13 cellular contexts compared by ENCODE assay signal in the genomic region with DNA sequence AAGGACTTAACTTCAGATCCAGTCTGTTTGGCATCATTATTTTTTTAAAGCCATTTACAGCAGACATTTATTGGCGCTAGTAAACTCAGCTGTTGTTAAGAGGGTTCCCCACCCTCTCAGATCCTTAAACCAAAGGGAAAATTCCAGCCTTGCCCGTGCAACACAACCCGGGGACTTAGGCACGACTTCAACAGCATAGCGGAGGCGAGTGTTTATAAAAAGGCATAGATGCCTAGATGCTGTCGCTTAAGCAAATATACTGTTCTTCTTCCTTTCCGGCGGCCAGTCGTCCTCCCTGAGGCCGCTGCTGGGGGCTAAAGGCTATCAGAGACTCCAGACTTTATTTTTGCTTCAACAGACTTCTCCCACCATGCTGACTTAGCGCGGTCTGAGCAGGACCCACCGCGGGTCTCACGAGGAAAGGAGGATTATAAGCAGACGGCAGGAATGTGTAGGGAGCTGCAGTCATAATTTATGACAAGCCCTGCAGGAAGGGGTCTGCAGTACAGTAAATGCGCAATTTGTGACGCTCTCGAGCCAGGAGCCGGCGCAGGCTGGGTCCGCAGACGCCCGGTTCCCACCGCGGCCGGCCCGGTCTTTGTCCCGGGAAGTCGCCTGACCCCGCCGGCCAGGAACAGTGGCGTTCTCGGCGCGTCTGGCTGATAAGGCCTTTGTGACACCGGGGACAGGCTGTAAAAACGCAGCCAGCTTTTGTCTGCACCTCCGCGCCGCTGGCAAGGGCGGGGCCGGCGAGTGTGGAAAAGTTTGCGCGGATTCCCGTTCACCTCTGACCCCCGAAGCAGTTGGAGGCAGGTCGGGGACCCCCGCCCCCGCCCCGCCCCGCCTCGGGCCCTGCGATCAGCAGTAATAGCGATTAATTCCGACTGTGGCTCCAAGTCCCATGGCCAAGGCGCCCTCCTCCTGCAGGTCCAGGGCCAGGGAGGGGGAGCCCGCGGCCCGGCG.
DNase-seq lines count a peak whose midpoint lies in the region; ATAC-seq, FAIRE-seq and TF ChIP-seq lines count a peak whose summit lies in the region.
"Had no signal": no experiment of that assay in that cellular context is flagged by ENCODE, and none has a peak within 500 bp of the region (broad histone marks: within the 10 kb centered on the region; RNA-seq: fewer than 3 reads in every experiment).

No MANE protein-coding gene starts in this region.

- peak overlapping the region; percentile 83 for H3K27ac Mint-ChIP-seq in neural progenitor cell
- H3K27ac Mint-ChIP-seq: activated CD4-positive, alpha-beta T cell treated with anti-CD3 and anti-CD28 coated beads, Interleukin-2, amount 10 ng/mL, durations not matched to agents 24 days and 14 days had no signal

- H3K4me1 Mint-ChIP-seq in neural progenitor cell = peaks cover 45% of the 10 kb centered on the region
- H3K4me1 Mint-ChIP-seq: activated CD4-positive, alpha-beta T cell treated with anti-CD3 and anti-CD28 coated beads, Interleukin-2, amount 10 ng/mL, durations not matched to agents 24 days and 14 days had no signal

- peaks cover 24% of the 10 kb centered on the region for H3K27me3 Mint-ChIP-seq in neural progenitor cell (ENCODE audit: insufficient read depth, low read depth)

- H4K20me1 ChIP-seq in BLaER1 treated with 17β-estradiol and CSF1 and Interleukin-3, amounts not matched to agents 10 nM and 100 nM = peaks cover 0 to 85% (median 63%) of the 10 kb centered on the region in 11 experiments; a peak in 17 of 22 replicates
- H4K20me1 ChIP-seq in neural progenitor cell (ENCODE audit: low read depth) = peaks cover 27% of the 10 kb centered on the region

- TF ChIP-seq CTCF in neural progenitor cell (IDR thresholded peaks at IDR 0.05) = no peak

- H3K9me3 ChIP-seq in BLaER1 treated with 17β-estradiol and CSF1 and Interleukin-3, amounts not matched to agents 10 nM and 100 nM (replicated peaks in 1 of 11) = no peaks in the 10 kb centered on the region
- H3K9me3 ChIP-seq in right cardiac atrium (ENCODE audit: control insufficient read depth, low read length) = no peaks in the 10 kb centered on the region
- no peaks in the 10 kb centered on the region for H3K9me3 ChIP-seq in neural progenitor cell (ENCODE audit: low read depth)
- H3K9me3 ChIP-seq: spleen had no signal

- peaks cover 15 to 53% (median 44%) of the 10 kb centered on the region in 10 experiments; a peak in 18 of 20 replicates for H3K4me1 ChIP-seq in BLaER1 treated with 17β-estradiol and CSF1 and Interleukin-3, amounts not matched to agents 10 nM and 100 nM
- H3K4me1 ChIP-seq in right cardiac atrium (ENCODE audit: control insufficient read depth, insufficient read depth, low read length) = no peaks in the 10 kb centered on the region
- peaks cover 25% of the 10 kb centered on the region for H3K4me1 ChIP-seq in neural progenitor cell

- no peaks in the 10 kb centered on the region for H3K36me3 Mint-ChIP-seq in neural progenitor cell

- H3F3A ChIP-seq in neural progenitor cell (ENCODE audit: low read depth) = peaks cover 8% of the 10 kb centered on the region

- DNase-seq in right cardiac atrium (peak; percentile 71 to 84 (median 82)), neural progenitor cell (ENCODE audit: low spot score) (peak; percentile 87), NCI-H2081 (lab: John Stamatoyannopoulos, UW) (no peak), NCI-H2029 (lab: John Stamatoyannopoulos, UW) (no peak)
- DNase-seq in activated naive CD4-positive, alpha-beta T cell treated with anti-CD3 and anti-CD28 coated beads, Interleukin-2, amount 50 U/mL, for 16 hours = no peak
- DNase-seq: activated CD4-positive, alpha-beta T cell treated with anti-CD3 and anti-CD28 coated beads, Interleukin-2, amount 10 ng/mL, durations not matched to agents 24 days and 14 days; activated naive CD4-positive, alpha-beta T cell treated with Interleukin-2 at 50 U/mL for 16 hours; SIG-M5; spleen had no signal

- peak overlapping the region in 9 of 10 experiments; percentile 28 to 62 (median 48); a peak in 16 of 20 replicates for H3K4me3 ChIP-seq in BLaER1 treated with 17β-estradiol and CSF1 and Interleukin-3, amounts not matched to agents 10 nM and 100 nM
- H3K4me3 ChIP-seq in right cardiac atrium (ENCODE audit: low read length) (peak overlapping the region; percentile 61), neural progenitor cell (peak overlapping the region; percentile 38)

- H3K9me3 Mint-ChIP-seq in neural progenitor cell = no peaks in the 10 kb centered on the region
- H3K9me3 Mint-ChIP-seq: activated CD4-positive, alpha-beta T cell treated with anti-CD3 and anti-CD28 coated beads, Interleukin-2, amount 10 ng/mL, durations not matched to agents 24 days and 14 days had no signal

- H3K9ac ChIP-seq in BLaER1 treated with 17β-estradiol and CSF1 and Interleukin-3, amounts not matched to agents 10 nM and 100 nM = peak overlapping the region in 3 of 11 experiments; percentile 27 to 46 (median 33); a peak in 3 of 22 replicates
- H3K9ac ChIP-seq in neural progenitor cell = no peak overlapping the region

- H3K36me3 ChIP-seq in BLaER1 treated with 17β-estradiol and CSF1 and Interleukin-3, amounts not matched to agents 10 nM and 100 nM = no peaks in the 10 kb centered on the region
- no peaks in the 10 kb centered on the region for H3K36me3 ChIP-seq in neural progenitor cell
- H3K36me3 ChIP-seq: spleen had no signal

- intact Hi-C loops in right cardiac atrium (cut with DNase I) = no loop called here

- ATAC-seq in right cardiac atrium (peak; percentile 61 to 85), GM19452 (IDR thresholded peaks at IDR 0.05; ENCODE audit: unreplicated experiment) (no peak)

- FAIRE-seq in TTC549 (lab: Jason Lieb, UNC) = peak; percentile 13
- FAIRE-seq: endometrium had no signal

- no peak overlapping the region for H2AFZ ChIP-seq in neural progenitor cell (replicated peaks)

- H3K27ac ChIP-seq in BLaER1 treated with 17β-estradiol and CSF1 and Interleukin-3, amounts not matched to agents 10 nM and 100 nM = no peak overlapping the region
- H3K27ac ChIP-seq in right cardiac atrium (ENCODE audit: low read length) (peak overlapping the region; percentile 40), neural progenitor cell (no peak overlapping the region)
- H3K27ac ChIP-seq: spleen had no signal

- peak overlapping the region; percentile 77 for H3K4me3 Mint-ChIP-seq in neural progenitor cell
- H3K4me3 Mint-ChIP-seq: activated CD4-positive, alpha-beta T cell treated with anti-CD3 and anti-CD28 coated beads, Interleukin-2, amount 10 ng/mL, durations not matched to agents 24 days and 14 days had no signal

- peaks cover 92 to 100% (median 100%) of the 10 kb centered on the region in 11 experiments for H3K27me3 ChIP-seq in BLaER1 treated with 17β-estradiol and CSF1 and Interleukin-3, amounts not matched to agents 10 nM and 100 nM
- H3K27me3 ChIP-seq in right cardiac atrium (ENCODE audit: control insufficient read depth, insufficient read depth) (no peaks in the 10 kb centered on the region), neural progenitor cell (peaks cover 72% of the 10 kb centered on the region)

- peak overlapping the region; percentile 72 to 89 (median 86) for H3K4me2 ChIP-seq in BLaER1 treated with 17β-estradiol and CSF1 and Interleukin-3, amounts not matched to agents 10 nM and 100 nM
- peak overlapping the region; percentile 84 for H3K4me2 ChIP-seq in neural progenitor cell

- WGBS in right cardiac atrium = 7% methylated on average over 63 of the region's 63 CpGs

- no peaks in the 10 kb centered on the region for H3K79me2 ChIP-seq in neural progenitor cell (ENCODE audit: low read depth)

Comparison
In these comparisons a context has a peak if more than half of its experiments do, and no peak if none do; other contexts are left out.
1. DNase-seq: peak in right cardiac atrium (3 of 3) and neural progenitor cell (single experiment); none in NCI-H2081 (0 of 2), NCI-H2029 (single experiment) and activated naive CD4-positive, alpha-beta T cell treated with anti-CD3 and anti-CD28 coated beads, Interleukin-2, amount 50 U/mL, for 16 hours (single experiment).
2. Peak in every context shown above with its lines, with median percentiles within 50 percentile points of each other: H3K4me3 ChIP-seq.